ENCODE assay signal across 15 cellular contexts in genomic region chr2:86027913-86028762, GRCh38.
DNase-seq lines count a peak whose midpoint lies in the region; ATAC-seq and TF ChIP-seq lines count a peak whose summit lies in the region.
"Had no signal": no experiment of that assay in that cellular context is flagged by ENCODE, and none has a peak within 500 bp of the region (broad histone marks: within the 10 kb centered on the region; RNA-seq: fewer than 3 reads in every experiment).

No MANE protein-coding gene starts in this region.

- no peaks in the 10 kb centered on the region for H3K9me3 Mint-ChIP-seq in chondrocyte (ENCODE audit: low read depth)
- H3K9me3 Mint-ChIP-seq: natural killer cell had no signal

- no peak overlapping the region for H3K4me3 Mint-ChIP-seq in chondrocyte (ENCODE audit: unreplicated experiment)
- H3K4me3 Mint-ChIP-seq: natural killer cell had no signal

- no peaks in the 10 kb centered on the region for H4K20me1 ChIP-seq in DND-41 (ENCODE audit: insufficient read depth, low read length)

- WGBS in psoas muscle, 3 donors = 55 to 66% (median 56%) methylated on average over 33 of the region's 33 CpGs

- no peaks in the 10 kb centered on the region for H3K79me2 ChIP-seq in DND-41 (ENCODE audit: insufficient read depth, low read length)

- no peaks in the 10 kb centered on the region for H3K27me3 ChIP-seq in DND-41 (ENCODE audit: insufficient read depth, low read length, poor library complexity)
- no peaks in the 10 kb centered on the region for H3K27me3 ChIP-seq in psoas muscle (ENCODE audit: insufficient read depth in 3 of 3, low read length in 2 of 3)
- H3K27me3 ChIP-seq in uterus = no peaks in the 10 kb centered on the region

- H3K36me3 ChIP-seq in DND-41 (ENCODE audit: insufficient read depth, low read length) = peaks cover 78% of the 10 kb centered on the region
- peaks cover 12 to 88% of the 10 kb centered on the region in 2 donors for H3K36me3 ChIP-seq in psoas muscle (ENCODE audit: insufficient read depth in 1 of 2, low read depth in 1 of 2)
- H3K36me3 ChIP-seq in uterus = no peaks in the 10 kb centered on the region

- DNase-seq in DND-41 = no peak
- peak; percentile 66 for DNase-seq in chondrocyte (ENCODE audit: low spot score)
- no peak for DNase-seq in left ventricle myocardium superior
- DNase-seq in psoas muscle = peak in 1 of 2 donors; percentile 49
- DNase-seq in Kasumi-1 (lab: John Stamatoyannopoulos, UW) = no peak
- DNase-seq in uterus = no peak
- DNase-seq: GDM1, HCEC 1CT, lower lobe of right lung, natural killer cell, NCI-H146, NCI-H345 had no signal

- no peaks in the 10 kb centered on the region for H3K27me3 Mint-ChIP-seq in chondrocyte (ENCODE audit: low read depth)

- no peak overlapping the region for H3K9ac ChIP-seq in DND-41 (ENCODE audit: low read depth, low read length)

- no peak for ATAC-seq in DND-41 (ENCODE audit: insufficient read depth, low read depth)
- ATAC-seq in left ventricle myocardium superior = peak; percentile 35
- peak; percentile 11 to 42 (median 28) for ATAC-seq in psoas muscle
- no peak for ATAC-seq in GM21526 (IDR thresholded peaks at IDR 0.05; ENCODE audit: low FRiP score, unreplicated experiment)
- no peak for ATAC-seq in GM19463 (IDR thresholded peaks at IDR 0.05; ENCODE audit: unreplicated experiment)
- ATAC-seq: activated CD4-positive, CD25-positive, alpha-beta regulatory T cell treated with anti-CD3 and anti-CD28 coated beads, Interleukin-2, amount 50 U/mL, for 24 hours; natural killer cell had no signal

- peaks cover 67% of the 10 kb centered on the region for H3K36me3 Mint-ChIP-seq in chondrocyte (ENCODE audit: low read depth)

- H3K27ac Mint-ChIP-seq in chondrocyte (ENCODE audit: unreplicated experiment) = no peak overlapping the region

- TF ChIP-seq CTCF in DND-41 (IDR thresholded peaks at IDR 0.05; ENCODE audit: borderline replicate concordance, extremely low read depth, low read length, poor library complexity, severe bottlenecking) (no peak), chondrocyte (IDR thresholded peaks at IDR 0.05) (no peak), psoas muscle (IDR thresholded peaks at IDR 0.05) (no peak), uterus (IDR thresholded peaks at IDR 0.05) (no peak)

- TF ChIP-seq POLR2A in uterus (IDR thresholded peaks at IDR 0.05) = no peak

- H2AFZ ChIP-seq in DND-41 (ENCODE audit: low read depth, low read length) = no peak overlapping the region

- H3K27ac ChIP-seq in DND-41 (ENCODE audit: low read length) (peak overlapping the region; percentile 33; the same call in 1 of the 2 replicates), psoas muscle (peak overlapping the region; percentile 88), uterus (no peak overlapping the region)
- H3K27ac ChIP-seq: lower lobe of right lung had no signal

- H3K4me1 Mint-ChIP-seq in chondrocyte (ENCODE audit: low read depth) = peaks cover 10% of the 10 kb centered on the region

- no peak overlapping the region for H3K4me2 ChIP-seq in DND-41 (ENCODE audit: insufficient read depth, low read length)

- no peaks in the 10 kb centered on the region for H3K9me3 ChIP-seq in DND-41 (ENCODE audit: insufficient read depth, low read length, severe bottlenecking)
- H3K9me3 ChIP-seq in psoas muscle = no peaks in the 10 kb centered on the region
- no peaks in the 10 kb centered on the region for H3K9me3 ChIP-seq in uterus
- H3K9me3 ChIP-seq: lower lobe of right lung had no signal

- intact Hi-C loops in left ventricle myocardium superior (cut with micrococcal nuclease) (no loop called here), psoas muscle (cut with DNase I) (no loop called here), uterus (cut with DNase I; ENCODE audit: low total_unique reads) (no loop called here)

- H3K4me3 ChIP-seq in DND-41 (ENCODE audit: low read depth in 1 of 2, low read length in 2 of 2) (no peak overlapping the region), psoas muscle (peak overlapping the region; percentile 16), uterus (no peak overlapping the region)
- H3K4me3 ChIP-seq: lower lobe of right lung had no signal

- no peaks in the 10 kb centered on the region for H3K4me1 ChIP-seq in DND-41 (ENCODE audit: insufficient read depth, low read length)
- H3K4me1 ChIP-seq in psoas muscle = peaks cover 20% of the 10 kb centered on the region
- no peaks in the 10 kb centered on the region for H3K4me1 ChIP-seq in uterus
- H3K4me1 ChIP-seq: lower lobe of right lung had no signal

Comparison
In these comparisons a context has a peak if more than half of its experiments do, and no peak if none do; other contexts are left out.
1. ATAC-seq: peak in left ventricle myocardium superior (single experiment) and psoas muscle (4 of 4); none in DND-41 (single experiment), GM21526 (single experiment) and GM19463 (single experiment).
2. H3K27ac ChIP-seq: peak in DND-41 (single experiment) and psoas muscle (single experiment); none in uterus (0 of 2).